1 cellular context compared by ENCODE assay signal in genomic region chr21:39504230-39504629, GRCh38.
TF ChIP-seq lines count a peak whose summit lies in the region.

No MANE protein-coding gene starts in this region.

TF ChIP-seq in K562, 482 proteins besides CTCF, POLR2A, EP300 and RAD21 (continued from another document):
- TF ChIP-seq STAT5B (CRISPR knock-in tag; IDR thresholded peaks at IDR 0.05) = no peak
- TF ChIP-seq MGA (IDR thresholded peaks at IDR 0.05) = no peak
- no peak for TF ChIP-seq POLR2H (tag; IDR thresholded peaks at IDR 0.05; ENCODE audit: low read depth)
- no peak for TF ChIP-seq TFE3 (CRISPR knock-in tag; IDR thresholded peaks at IDR 0.05)
- TF ChIP-seq ZNF239 (CRISPR knock-in tag; IDR thresholded peaks at IDR 0.05) = no peak
